In the genomic region with DNA sequence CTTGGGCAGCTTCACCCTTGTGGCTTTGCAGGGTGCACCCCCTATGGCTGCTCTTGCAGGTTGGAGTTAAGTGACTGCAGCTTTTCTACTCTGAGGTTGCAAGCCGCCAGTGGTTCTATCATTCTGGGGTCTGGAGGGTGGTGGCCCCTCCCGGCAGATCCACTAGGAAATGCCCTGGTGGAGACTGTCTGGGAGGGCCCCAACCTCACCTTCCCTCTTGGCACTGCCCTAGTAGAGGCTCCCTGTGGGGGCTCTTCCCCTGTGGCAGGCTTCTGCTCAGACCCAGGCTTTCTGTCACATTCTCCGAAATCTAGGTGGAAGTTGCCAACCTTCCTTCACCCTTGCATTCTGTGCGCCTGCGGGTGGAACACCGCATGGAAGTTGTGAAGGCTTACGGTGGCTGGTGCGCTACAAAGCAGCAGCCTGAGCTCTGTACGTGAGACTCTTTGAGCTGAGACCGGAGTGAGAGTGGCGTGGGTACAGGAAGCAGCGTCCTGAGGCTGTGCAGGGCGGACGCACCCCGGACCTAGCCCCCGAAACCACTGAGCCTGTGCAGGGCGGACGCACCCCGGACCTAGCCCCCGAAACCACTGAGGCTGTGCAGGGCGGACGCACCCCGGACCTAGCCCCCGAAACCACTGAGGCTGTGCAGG, we compare ENCODE assay signal across 10 cellular contexts.
"Had no signal": no experiment of that assay in that cellular context is flagged by ENCODE, and none has a peak within 500 bp of the region (broad histone marks: within the 10 kb centered on the region; RNA-seq: fewer than 3 reads in every experiment).

No MANE protein-coding gene starts in this region.

- H3K4me3 Mint-ChIP-seq: H9 had no signal

- H3K27ac Mint-ChIP-seq: H9 had no signal

- H3K4me3 ChIP-seq: GM23248, K562 had no signal

- ATAC-seq: HepG2, K562 had no signal

- DNase-seq: GM23248, H9, HCEC 1CT, IMR-90, KG1 had no signal

- H3K9ac ChIP-seq: GM23248 had no signal

- FAIRE-seq: H1, H54, HepG2, K562 had no signal

- H3K27ac ChIP-seq: GM23248, HL-60 had no signal

- H2AFZ ChIP-seq: GM23248 had no signal

- H3K4me1 Mint-ChIP-seq: H9 had no signal
